11 cellular contexts compared by ENCODE assay signal in the genomic region with DNA sequence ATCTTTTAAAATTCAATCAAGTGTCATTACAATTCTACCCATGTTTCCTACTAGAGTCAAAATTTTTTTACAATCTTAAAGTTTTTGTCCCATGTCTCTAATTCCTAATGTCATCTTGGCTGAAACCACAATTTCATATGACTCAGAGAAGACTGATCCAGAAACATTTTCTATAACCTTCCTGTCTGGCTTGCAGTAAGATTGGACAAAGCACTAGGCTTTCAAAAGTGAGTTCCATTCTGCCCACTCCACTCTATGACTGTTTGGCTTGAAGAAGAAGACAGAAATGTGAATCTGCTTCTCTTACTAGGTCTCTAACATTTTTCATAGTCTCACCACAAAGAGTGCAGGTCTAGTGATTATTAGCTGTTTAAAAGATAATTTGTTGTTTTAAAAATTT.
DNase-seq lines count a peak whose midpoint lies in the region; ATAC-seq and TF ChIP-seq lines count a peak whose summit lies in the region.
"Had no signal": no experiment of that assay in that cellular context is flagged by ENCODE, and none has a peak within 500 bp of the region (broad histone marks: within the 10 kb centered on the region; RNA-seq: fewer than 3 reads in every experiment).

No MANE protein-coding gene starts in this region.

- no peaks in the 10 kb centered on the region for H3K27me3 ChIP-seq in thoracic aorta (replicated peaks; ENCODE audit: insufficient read depth)
- H3K27me3 ChIP-seq: adrenal gland, right lobe of liver had no signal

- H3K9me3 ChIP-seq in thoracic aorta, result no peaks in the 10 kb centered on the region
- H3K9me3 ChIP-seq: adrenal gland, right lobe of liver had no signal

- no peak for DNase-seq in Right ventricle myocardium superior
- DNase-seq in cardiac septum (ENCODE audit: low spot score), result no peak
- DNase-seq in RPMI7951 (ENCODE audit: low read depth), result peak; percentile 77
- peak; percentile 75 for DNase-seq in fibroblast of pulmonary artery (ENCODE audit: low read depth)
- no peak for DNase-seq in thoracic aorta (ENCODE audit: low spot score)
- no peak for DNase-seq in ureter (ENCODE audit: low spot score)
- DNase-seq: adrenal gland, NCI-H187, right lobe of liver had no signal

- H3K27ac ChIP-seq in thoracic aorta, result no peak overlapping the region
- H3K27ac ChIP-seq: adrenal gland, right lobe of liver had no signal

- intact Hi-C loops in Right ventricle myocardium superior (cut with DNase I) (no loop called here), cardiac septum (cut with DNase I) (loop anchor here (10.0 kb wide), 1 partner anchor 80 kb away; no protein-coding TSS in a partner anchor)

- TF ChIP-seq CTCF in fibroblast of pulmonary artery (IDR thresholded peaks at IDR 0.05; ENCODE audit: low read length, missing control alignments) (no peak), thoracic aorta (IDR thresholded peaks at IDR 0.05) (no peak)

- H3K4me1 ChIP-seq in thoracic aorta (ENCODE audit: control insufficient read depth in 1 of 2, low read depth in 2 of 2), result peaks cover 32 to 50% of the 10 kb centered on the region in 2 donors

- ATAC-seq in Right ventricle myocardium superior (ENCODE audit: poor library complexity) (peak; percentile 27), thoracic aorta (ENCODE audit: insufficient number of reproducible peaks, low FRiP score, low read depth) (peak; percentile 37), GM19397 (IDR thresholded peaks at IDR 0.05; ENCODE audit: unreplicated experiment) (no peak), GM21367 (IDR thresholded peaks at IDR 0.05; ENCODE audit: unreplicated experiment) (no peak)

- no peak overlapping the region for H3K4me3 ChIP-seq in fibroblast of pulmonary artery (replicated peaks; ENCODE audit: low read depth, low read length)
- no peak overlapping the region for H3K4me3 ChIP-seq in thoracic aorta
- H3K4me3 ChIP-seq: adrenal gland, right lobe of liver had no signal

- H3K36me3 ChIP-seq in thoracic aorta, result no peaks in the 10 kb centered on the region
- H3K36me3 ChIP-seq: adrenal gland had no signal

Comparison
In these comparisons a context has a peak if more than half of its experiments do, and no peak if none do; other contexts are left out.
1. ATAC-seq: peak in Right ventricle myocardium superior (single experiment) and thoracic aorta (single experiment); none in GM19397 (single experiment) and GM21367 (single experiment).
2. DNase-seq: peak in RPMI7951 (single experiment) and fibroblast of pulmonary artery (single experiment); none in Right ventricle myocardium superior (single experiment), cardiac septum (single experiment), thoracic aorta (single experiment) and ureter (single experiment).